Comparison of ENCODE assay signal across 18 cellular contexts in genomic region chr10:124117511-124117785, GRCh38.
"Had no signal": no experiment of that assay in that cellular context is flagged by ENCODE, and none has a peak within 500 bp of the region (broad histone marks: within the 10 kb centered on the region; RNA-seq: fewer than 3 reads in every experiment).

No MANE protein-coding gene starts in this region.

- H3K9me3 Mint-ChIP-seq: effector memory CD8-positive, alpha-beta T cell; immature natural killer cell; nephron progenitor cell had no signal

- H3K27ac ChIP-seq: coronary artery, epithelial cell of prostate, ovary had no signal

- DNase-seq: effector memory CD8-positive, alpha-beta T cell; esophagus squamous epithelium; foreskin fibroblast; immature natural killer cell; left colon; left ventricle myocardium superior; naive B cell; nephron progenitor cell; right cardiac atrium; small intestine; stimulated activated CD4-positive, alpha-beta T cell treated with anti-CD3 and anti-CD28 coated beads, Interleukin-12 subunit alpha, Interleukin-12 subunit beta, amount 100 ng/mL, for 4 hours; stimulated activated naive CD4-positive, alpha-beta T cell treated with Interleukin-2 at 50 U/mL for 16 hours had no signal

- H3K27me3 Mint-ChIP-seq: naive B cell had no signal

- H3K36me3 Mint-ChIP-seq: immature natural killer cell, naive B cell had no signal

- H3K4me3 Mint-ChIP-seq: effector memory CD8-positive, alpha-beta T cell; immature natural killer cell; nephron progenitor cell had no signal

- H3K27ac Mint-ChIP-seq: effector memory CD8-positive, alpha-beta T cell; immature natural killer cell; nephron progenitor cell; progenitor cell of endocrine pancreas had no signal

- H3K27me3 ChIP-seq: esophagus squamous epithelium, ovary had no signal

- H3K9me3 ChIP-seq: esophagus squamous epithelium, ovary had no signal

- H3K4me1 Mint-ChIP-seq: immature natural killer cell had no signal

- H3K36me3 ChIP-seq: esophagus squamous epithelium, ovary had no signal

- ATAC-seq: effector memory CD8-positive, alpha-beta T cell; left colon had no signal

- FAIRE-seq: small intestine, urothelium cell line had no signal

- H3K4me3 ChIP-seq: coronary artery, esophagus squamous epithelium, lung, ovary had no signal
